In genomic region chr11:88292156-88292844, GRCh38 we compare ENCODE assay signal across 11 cellular contexts. TPM values are rescaled to one million over a fixed set of nuclear protein-coding genes. Genes with fewer than 3 reads are reported as not detected.
DNase-seq lines count a peak whose midpoint lies in the region; ATAC-seq and TF ChIP-seq lines count a peak whose summit lies in the region.
"Had no signal": no experiment of that assay in that cellular context is flagged by ENCODE, and none has a peak within 500 bp of the region (broad histone marks: within the 10 kb centered on the region; RNA-seq: fewer than 3 reads in every experiment).

No MANE protein-coding gene starts in this region.

- 0 out of 2 replicates have a peak, but pooled peaks have one; percentile 40 for ATAC-seq in HCT116
- no peak for ATAC-seq in GM18519 (IDR thresholded peaks at IDR 0.05; ENCODE audit: low FRiP score, unreplicated experiment)
- ATAC-seq in GM23338 = no peak
- ATAC-seq in GM21786 (IDR thresholded peaks at IDR 0.05; ENCODE audit: unreplicated experiment) = no peak

- H3K79me2 ChIP-seq in HCT116 (ENCODE audit: insufficient read depth, low read length) (no peaks in the 10 kb centered on the region), GM23338 (replicated peaks; ENCODE audit: insufficient read depth) (peaks cover 7% of the 10 kb centered on the region; the same call in 1 of the 2 replicates)

- TF ChIP-seq EP300 in ovary (IDR thresholded peaks at IDR 0.05) = no peak

- H3K27me3 Mint-ChIP-seq in GM23338 (ENCODE audit: insufficient read depth, low read depth, poor library complexity) = no peaks in the 10 kb centered on the region

- H3F3A ChIP-seq in GM23338 (replicated peaks; ENCODE audit: low read depth) = no peaks in the 10 kb centered on the region

- intact Hi-C loops in HCT116 (cut with micrococcal nuclease) = no loop called here
- intact Hi-C loops in ovary (cut with DNase I) = no loop called here

- TF ChIP-seq POLR2A in HCT116 (IDR thresholded peaks at IDR 0.05; ENCODE audit: borderline replicate concordance, extremely low read depth, insufficient read depth, insufficient read length) (no peak), ovary (IDR thresholded peaks at IDR 0.05) (no peak)

- no peak overlapping the region for H3K27ac Mint-ChIP-seq in GM23338

- RAD21 ChIA-PET in HCT116 (lab: Charles Lee; ENCODE audit: low non-redundant PET in 1 of 2, low total read pairs in 2 of 2, uncharacterized antibody in 2 of 2, unreplicated experiment in 2 of 2) = no interaction called here

- POLR2A ChIA-PET in HCT116 (lab: Charles Lee) = no interaction called here

- H3K36me3 ChIP-seq in HCT116 (ENCODE audit: control insufficient read depth in 1 of 2, insufficient read depth in 2 of 2, low read length in 2 of 2) = no peaks in the 10 kb centered on the region
- no peaks in the 10 kb centered on the region for H3K36me3 ChIP-seq in ovary
- H3K36me3 ChIP-seq in GM23338 (ENCODE audit: insufficient read depth) = peaks cover 33% of the 10 kb centered on the region
- H3K36me3 ChIP-seq: breast epithelium had no signal

- WGBS in ovary, 3 donors = 48 to 53% (median 53%) methylated on average over 3 of the region's 3 CpGs

- H3K9ac ChIP-seq in HCT116 (ENCODE audit: low read length) = no peak overlapping the region

- no peaks in the 10 kb centered on the region for H3K9me2 ChIP-seq in HCT116 (ENCODE audit: insufficient read depth)
- no peaks in the 10 kb centered on the region for H3K9me2 ChIP-seq in GM23338 (ENCODE audit: insufficient read depth)

- H3K9me3 Mint-ChIP-seq in GM23338 = no peaks in the 10 kb centered on the region; the same call in 2 of the 3 replicates

- peaks cover 0 to 5% of the 10 kb centered on the region in 2 experiments; a peak in 2 of 4 replicates for H3K4me1 ChIP-seq in HCT116 (ENCODE audit: control insufficient read depth in 1 of 2, insufficient read depth in 2 of 2, low read length in 2 of 2)
- H3K4me1 ChIP-seq in ovary (ENCODE audit: insufficient read depth) = no peaks in the 10 kb centered on the region
- no peaks in the 10 kb centered on the region for H3K4me1 ChIP-seq in GM23338 (ENCODE audit: insufficient read depth)
- H3K4me1 ChIP-seq: breast epithelium had no signal

- CTCF ChIA-PET in HCT116 (lab: Charles Lee) = no interaction called here

- no peak overlapping the region for H3K4me3 ChIP-seq in HCT116 (replicated peaks in 1 of 2; ENCODE audit: low read depth in 1 of 2, low read length in 2 of 2)
- H3K4me3 ChIP-seq in ovary = no peak overlapping the region
- H3K4me3 ChIP-seq in GM23338 = no peak overlapping the region
- H3K4me3 ChIP-seq: breast epithelium had no signal

- H3K9me3 ChIP-seq in HCT116 (ENCODE audit: control insufficient read depth in 1 of 2, insufficient read depth in 1 of 2, low read depth in 1 of 2, low read length in 2 of 2) (no peaks in the 10 kb centered on the region), ovary (no peaks in the 10 kb centered on the region)
- H3K9me3 ChIP-seq: breast epithelium had no signal

- BruUV-seq in HCT116 (replicated peaks; lab: Mats Ljungman, UMichigan) = no TSS peak

- H2AFZ ChIP-seq in HCT116 (ENCODE audit: low read depth, low read length, poor library complexity, severe bottlenecking) = no peak overlapping the region
- no peak overlapping the region for H2AFZ ChIP-seq in GM23338

- H3K4me2 ChIP-seq in HCT116 (ENCODE audit: low read length) = no peak overlapping the region
- H3K4me2 ChIP-seq in GM23338 = no peak overlapping the region

- TF ChIP-seq CTCF in HCT116 (IDR thresholded peaks at IDR 0.05 in 2 of 3, conservative IDR thresholded peaks at IDR 0.05 in 1 of 3; ENCODE audit: borderline replicate concordance in 1 of 3, insufficient read depth in 1 of 3, low read depth in 2 of 3, low read length in 2 of 3) (no peak), ovary (IDR thresholded peaks at IDR 0.05) (no peak), GM23338 (conservative IDR thresholded peaks at IDR 0.05; ENCODE audit: low read depth in 2 of 2) (peak in 1 of 2 experiments; percentile 17; a peak in 1 of 4 replicates)

- no peaks in the 10 kb centered on the region for H4K20me1 ChIP-seq in HCT116 (ENCODE audit: insufficient read depth)
- no peaks in the 10 kb centered on the region for H4K20me1 ChIP-seq in GM23338 (replicated peaks; ENCODE audit: insufficient read depth)

- no peak overlapping the region for H3K4me3 Mint-ChIP-seq in GM23338

- peaks cover 9% of the 10 kb centered on the region for H3K4me1 Mint-ChIP-seq in GM23338

- DNase-seq in HCT116 (ENCODE audit: low read depth, low spot score) (peak; percentile 2), NCI-H226 (peak; percentile 50), dermis microvascular lymphatic vessel endothelial cell (ENCODE audit: low read depth in 2 of 2) (peak; percentile 36 to 67), ovary (peak in 3 of 5 donors; percentile 15 to 34 (median 18)), GM23338 (ENCODE audit: low spot score) (no peak)
- no peak for DNase-seq in central memory CD4-positive, alpha-beta T cell
- DNase-seq: activated CD8-positive, alpha-beta memory T cell treated with anti-CD3 and anti-CD28 coated beads for 24 hours; retina had no signal

- peaks cover 90% of the 10 kb centered on the region for H3K36me3 Mint-ChIP-seq in GM23338 (ENCODE audit: low read depth)

- TF ChIP-seq RAD21 in HCT116 (IDR thresholded peaks at IDR 0.05; ENCODE audit: low read depth) = peak; percentile 42; the same call in 1 of the 2 replicates

- H3K27me3 ChIP-seq in HCT116 (ENCODE audit: insufficient read depth, low read length) (no peaks in the 10 kb centered on the region), ovary (no peaks in the 10 kb centered on the region), GM23338 (ENCODE audit: insufficient read depth) (no peaks in the 10 kb centered on the region)
- H3K27me3 ChIP-seq: breast epithelium had no signal

- H3K27ac ChIP-seq in HCT116 (ENCODE audit: low read depth, low read length) (no peak overlapping the region), ovary (no peak overlapping the region), GM23338 (ENCODE audit: low read depth) (no peak overlapping the region; the same call in 1 of the 2 replicates)
- H3K27ac ChIP-seq: breast epithelium had no signal

TF ChIP-seq in HCT116, 20 proteins besides CTCF, POLR2A, EP300 and RAD21:
- peak; percentile 85 for TF ChIP-seq TCF7L2 (IDR thresholded peaks at IDR 0.05; ENCODE audit: borderline replicate concordance, extremely low read depth, insufficient read depth, insufficient read length)
- no peak for TF ChIP-seq EGR1 (IDR thresholded peaks at IDR 0.05; ENCODE audit: low read depth)

TF ChIP-seq in GM23338, 12 proteins besides CTCF, POLR2A, EP300 and RAD21 (continues in another document):
- TF ChIP-seq EZH2phosphoT487 (IDR thresholded peaks at IDR 0.05; ENCODE audit: unreplicated experiment) (no peak), EZH2 (IDR thresholded peaks at IDR 0.05; ENCODE audit: low read depth, unreplicated experiment) (no peak), CREB1 (CRISPR knock-in tag; IDR thresholded peaks at IDR 0.05; ENCODE audit: low read depth) (no peak), REST (IDR thresholded peaks at IDR 0.05; ENCODE audit: unreplicated experiment) (no peak), ZNF331 (CRISPR knock-in tag; IDR thresholded peaks at IDR 0.05; ENCODE audit: low read depth) (no peak), NANOG (IDR thresholded peaks at IDR 0.05; ENCODE audit: borderline replicate concordance) (no peak), JUNB (IDR thresholded peaks at IDR 0.05; ENCODE audit: unreplicated experiment) (no peak), POLR2AphosphoS5 (IDR thresholded peaks at IDR 0.05; ENCODE audit: low read depth) (no peak)
- TF ChIP-seq, protein P1, sequence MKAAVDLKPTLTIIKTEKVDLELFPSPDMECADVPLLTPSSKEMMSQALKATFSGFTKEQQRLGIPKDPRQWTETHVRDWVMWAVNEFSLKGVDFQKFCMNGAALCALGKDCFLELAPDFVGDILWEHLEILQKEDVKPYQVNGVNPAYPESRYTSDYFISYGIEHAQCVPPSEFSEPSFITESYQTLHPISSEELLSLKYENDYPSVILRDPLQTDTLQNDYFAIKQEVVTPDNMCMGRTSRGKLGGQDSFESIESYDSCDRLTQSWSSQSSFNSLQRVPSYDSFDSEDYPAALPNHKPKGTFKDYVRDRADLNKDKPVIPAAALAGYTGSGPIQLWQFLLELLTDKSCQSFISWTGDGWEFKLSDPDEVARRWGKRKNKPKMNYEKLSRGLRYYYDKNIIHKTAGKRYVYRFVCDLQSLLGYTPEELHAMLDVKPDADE (IDR thresholded peaks at IDR 0.05) = no peak

RNA-seq across cellular contexts. Expression of gene CTSC, which starts 45.2 kb away (rescaled TPM):
- 38.0 TPM for total RNA-seq in HCT116 (2021; ENCODE audit: unreplicated experiment)
- 27.9 and 35.8 TPM in 2 replicates for polyA plus RNA-seq in HCT116 (2012)
- 24.1 and 46.0 TPM in 2 replicates for total RNA-seq in dermis microvascular lymphatic vessel endothelial cell
- total RNA-seq in ovary = 10 to 100 TPM; 20.3 to 51.2 (median 29.2) TPM
- 100 to 1,000 TPM in 1 of 2 donors, 10 to 100 TPM in 1; 22.0 to 257 TPM for polyA plus RNA-seq in ovary
- 396 and 408 TPM in 2 replicates for total RNA-seq in GM23338 (2014; rRNA removed; shearing (Covaris generic))
- 432 and 444 TPM in 2 replicates for polyA plus RNA-seq in GM23338 (2016; fragmentation: Nextera tagmentation; extraction: Ambion mirVana)

Comparison
In these comparisons a context has a peak if more than half of its experiments do, and no peak if none do; other contexts are left out.
1. DNase-seq: peak in HCT116 (single experiment), NCI-H226 (single experiment), dermis microvascular lymphatic vessel endothelial cell (2 of 2) and ovary (3 of 5); none in GM23338 (single experiment) and central memory CD4-positive, alpha-beta T cell (single experiment).